Comparison of ENCODE assay signal across 1 cellular context in the genomic region with DNA sequence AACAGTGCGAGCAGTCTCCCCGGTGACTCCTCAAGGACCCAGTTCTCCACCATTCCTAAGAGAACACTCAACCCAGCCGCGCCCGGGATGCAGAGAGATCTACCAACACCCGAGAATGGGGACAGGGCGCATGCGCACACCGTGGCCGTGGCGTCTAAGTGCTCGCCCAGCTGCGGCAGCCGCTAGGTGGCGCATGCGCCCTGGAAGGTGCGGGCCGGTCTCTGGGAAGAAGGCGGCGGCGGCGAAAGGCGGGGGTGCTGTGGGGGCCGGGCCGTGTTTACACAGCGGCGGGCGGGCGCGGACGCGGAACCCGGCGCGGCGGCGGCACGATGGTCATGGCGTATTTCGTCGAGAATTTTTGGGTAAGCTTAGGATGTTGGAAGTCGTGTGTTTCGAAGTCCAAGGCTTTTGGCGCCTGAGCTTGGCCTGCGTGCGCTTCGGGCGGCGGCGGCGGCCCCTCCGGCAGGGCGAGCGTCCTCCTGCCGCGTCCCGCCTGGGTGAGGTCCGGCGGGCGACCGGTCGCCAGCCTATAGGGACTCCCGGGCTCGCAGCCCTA.
TF ChIP-seq lines count a peak whose summit lies in the region.

A gene with protein sequence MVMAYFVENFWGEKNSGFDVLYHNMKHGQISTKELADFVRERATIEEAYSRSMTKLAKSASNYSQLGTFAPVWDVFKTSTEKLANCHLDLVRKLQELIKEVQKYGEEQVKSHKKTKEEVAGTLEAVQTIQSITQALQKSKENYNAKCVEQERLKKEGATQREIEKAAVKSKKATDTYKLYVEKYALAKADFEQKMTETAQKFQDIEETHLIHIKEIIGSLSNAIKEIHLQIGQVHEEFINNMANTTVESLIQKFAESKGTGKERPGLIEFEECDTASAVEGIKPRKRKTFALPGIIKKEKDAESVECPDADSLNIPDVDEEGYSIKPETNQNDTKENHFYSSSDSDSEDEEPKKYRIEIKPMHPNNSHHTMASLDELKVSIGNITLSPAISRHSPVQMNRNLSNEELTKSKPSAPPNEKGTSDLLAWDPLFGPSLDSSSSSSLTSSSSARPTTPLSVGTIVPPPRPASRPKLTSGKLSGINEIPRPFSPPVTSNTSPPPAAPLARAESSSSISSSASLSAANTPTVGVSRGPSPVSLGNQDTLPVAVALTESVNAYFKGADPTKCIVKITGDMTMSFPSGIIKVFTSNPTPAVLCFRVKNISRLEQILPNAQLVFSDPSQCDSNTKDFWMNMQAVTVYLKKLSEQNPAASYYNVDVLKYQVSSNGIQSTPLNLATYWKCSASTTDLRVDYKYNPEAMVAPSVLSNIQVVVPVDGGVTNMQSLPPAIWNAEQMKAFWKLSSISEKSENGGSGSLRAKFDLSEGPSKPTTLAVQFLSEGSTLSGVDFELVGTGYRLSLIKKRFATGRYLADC (plus strand): TSS at position 274 of the 556 bp plus-strand sequence. CDS start 56 bp downstream, at position 330.

TF ChIP-seq in HepG2, 621 proteins besides CTCF, POLR2A, EP300 and RAD21 (continued from another document and continues in another):
- TF ChIP-seq GPBP1L1 (CRISPR knock-in tag; IDR thresholded peaks at IDR 0.05): no peak
- peak; percentile 68; the same call in 1 of the 2 replicates for TF ChIP-seq REPIN1 (CRISPR knock-in tag; IDR thresholded peaks at IDR 0.05; ENCODE audit: borderline replicate concordance, low read depth)
- no peak for TF ChIP-seq TCF7 (IDR thresholded peaks at IDR 0.05; ENCODE audit: low read depth)
- TF ChIP-seq MTA3 (CRISPR knock-in tag; IDR thresholded peaks at IDR 0.05): no peak
- TF ChIP-seq TOPORS (CRISPR knock-in tag; IDR thresholded peaks at IDR 0.05): no peak
- peak; percentile 48 for TF ChIP-seq ZFX (CRISPR knock-in tag; IDR thresholded peaks at IDR 0.05; ENCODE audit: low read depth)
- TF ChIP-seq ZNF724P (CRISPR knock-in tag; IDR thresholded peaks at IDR 0.05; ENCODE audit: borderline replicate concordance): peak; percentile 62; the same call in 1 of the 2 replicates
- no peak for TF ChIP-seq SRSF9 (IDR thresholded peaks at IDR 0.05; ENCODE audit: borderline replicate concordance, insufficient read depth, low read depth, low read length, poor library complexity, severe bottlenecking)
- TF ChIP-seq ZBTB39 (CRISPR knock-in tag; IDR thresholded peaks at IDR 0.05): 0 out of 2 replicates have a peak, but pooled peaks have one; percentile 88
- TF ChIP-seq, protein P1, sequence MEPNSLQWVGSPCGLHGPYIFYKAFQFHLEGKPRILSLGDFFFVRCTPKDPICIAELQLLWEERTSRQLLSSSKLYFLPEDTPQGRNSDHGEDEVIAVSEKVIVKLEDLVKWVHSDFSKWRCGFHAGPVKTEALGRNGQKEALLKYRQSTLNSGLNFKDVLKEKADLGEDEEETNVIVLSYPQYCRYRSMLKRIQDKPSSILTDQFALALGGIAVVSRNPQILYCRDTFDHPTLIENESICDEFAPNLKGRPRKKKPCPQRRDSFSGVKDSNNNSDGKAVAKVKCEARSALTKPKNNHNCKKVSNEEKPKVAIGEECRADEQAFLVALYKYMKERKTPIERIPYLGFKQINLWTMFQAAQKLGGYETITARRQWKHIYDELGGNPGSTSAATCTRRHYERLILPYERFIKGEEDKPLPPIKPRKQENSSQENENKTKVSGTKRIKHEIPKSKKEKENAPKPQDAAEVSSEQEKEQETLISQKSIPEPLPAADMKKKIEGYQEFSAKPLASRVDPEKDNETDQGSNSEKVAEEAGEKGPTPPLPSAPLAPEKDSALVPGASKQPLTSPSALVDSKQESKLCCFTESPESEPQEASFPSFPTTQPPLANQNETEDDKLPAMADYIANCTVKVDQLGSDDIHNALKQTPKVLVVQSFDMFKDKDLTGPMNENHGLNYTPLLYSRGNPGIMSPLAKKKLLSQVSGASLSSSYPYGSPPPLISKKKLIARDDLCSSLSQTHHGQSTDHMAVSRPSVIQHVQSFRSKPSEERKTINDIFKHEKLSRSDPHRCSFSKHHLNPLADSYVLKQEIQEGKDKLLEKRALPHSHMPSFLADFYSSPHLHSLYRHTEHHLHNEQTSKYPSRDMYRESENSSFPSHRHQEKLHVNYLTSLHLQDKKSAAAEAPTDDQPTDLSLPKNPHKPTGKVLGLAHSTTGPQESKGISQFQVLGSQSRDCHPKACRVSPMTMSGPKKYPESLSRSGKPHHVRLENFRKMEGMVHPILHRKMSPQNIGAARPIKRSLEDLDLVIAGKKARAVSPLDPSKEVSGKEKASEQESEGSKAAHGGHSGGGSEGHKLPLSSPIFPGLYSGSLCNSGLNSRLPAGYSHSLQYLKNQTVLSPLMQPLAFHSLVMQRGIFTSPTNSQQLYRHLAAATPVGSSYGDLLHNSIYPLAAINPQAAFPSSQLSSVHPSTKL (CRISPR knock-in tag; IDR thresholded peaks at IDR 0.05): peak; percentile 57; the same call in 1 of the 2 replicates
- no peak for TF ChIP-seq ZNF230 (CRISPR knock-in tag; IDR thresholded peaks at IDR 0.05)
- TF ChIP-seq MEIS2 (CRISPR knock-in tag; IDR thresholded peaks at IDR 0.05): no peak; the same call in 1 of the 2 replicates
- TF ChIP-seq YY1 (IDR thresholded peaks at IDR 0.05; ENCODE audit: insufficient read depth, insufficient replicate concordance, low read depth, low read length): peak; percentile 81
- TF ChIP-seq ZSCAN25 (CRISPR knock-in tag; IDR thresholded peaks at IDR 0.05): no peak; the same call in 1 of the 2 replicates
- no peak for TF ChIP-seq PAWR (CRISPR knock-in tag; IDR thresholded peaks at IDR 0.05; ENCODE audit: borderline replicate concordance)
- TF ChIP-seq ZNF780A (CRISPR knock-in tag; IDR thresholded peaks at IDR 0.05): peak; percentile 55; the same call in 1 of the 2 replicates
- peak; percentile 92 for TF ChIP-seq POLR2G (IDR thresholded peaks at IDR 0.05; ENCODE audit: low read depth, low read length)
- TF ChIP-seq ZNF143 (CRISPR knock-in tag; IDR thresholded peaks at IDR 0.05): no peak
- TF ChIP-seq, protein P2, sequence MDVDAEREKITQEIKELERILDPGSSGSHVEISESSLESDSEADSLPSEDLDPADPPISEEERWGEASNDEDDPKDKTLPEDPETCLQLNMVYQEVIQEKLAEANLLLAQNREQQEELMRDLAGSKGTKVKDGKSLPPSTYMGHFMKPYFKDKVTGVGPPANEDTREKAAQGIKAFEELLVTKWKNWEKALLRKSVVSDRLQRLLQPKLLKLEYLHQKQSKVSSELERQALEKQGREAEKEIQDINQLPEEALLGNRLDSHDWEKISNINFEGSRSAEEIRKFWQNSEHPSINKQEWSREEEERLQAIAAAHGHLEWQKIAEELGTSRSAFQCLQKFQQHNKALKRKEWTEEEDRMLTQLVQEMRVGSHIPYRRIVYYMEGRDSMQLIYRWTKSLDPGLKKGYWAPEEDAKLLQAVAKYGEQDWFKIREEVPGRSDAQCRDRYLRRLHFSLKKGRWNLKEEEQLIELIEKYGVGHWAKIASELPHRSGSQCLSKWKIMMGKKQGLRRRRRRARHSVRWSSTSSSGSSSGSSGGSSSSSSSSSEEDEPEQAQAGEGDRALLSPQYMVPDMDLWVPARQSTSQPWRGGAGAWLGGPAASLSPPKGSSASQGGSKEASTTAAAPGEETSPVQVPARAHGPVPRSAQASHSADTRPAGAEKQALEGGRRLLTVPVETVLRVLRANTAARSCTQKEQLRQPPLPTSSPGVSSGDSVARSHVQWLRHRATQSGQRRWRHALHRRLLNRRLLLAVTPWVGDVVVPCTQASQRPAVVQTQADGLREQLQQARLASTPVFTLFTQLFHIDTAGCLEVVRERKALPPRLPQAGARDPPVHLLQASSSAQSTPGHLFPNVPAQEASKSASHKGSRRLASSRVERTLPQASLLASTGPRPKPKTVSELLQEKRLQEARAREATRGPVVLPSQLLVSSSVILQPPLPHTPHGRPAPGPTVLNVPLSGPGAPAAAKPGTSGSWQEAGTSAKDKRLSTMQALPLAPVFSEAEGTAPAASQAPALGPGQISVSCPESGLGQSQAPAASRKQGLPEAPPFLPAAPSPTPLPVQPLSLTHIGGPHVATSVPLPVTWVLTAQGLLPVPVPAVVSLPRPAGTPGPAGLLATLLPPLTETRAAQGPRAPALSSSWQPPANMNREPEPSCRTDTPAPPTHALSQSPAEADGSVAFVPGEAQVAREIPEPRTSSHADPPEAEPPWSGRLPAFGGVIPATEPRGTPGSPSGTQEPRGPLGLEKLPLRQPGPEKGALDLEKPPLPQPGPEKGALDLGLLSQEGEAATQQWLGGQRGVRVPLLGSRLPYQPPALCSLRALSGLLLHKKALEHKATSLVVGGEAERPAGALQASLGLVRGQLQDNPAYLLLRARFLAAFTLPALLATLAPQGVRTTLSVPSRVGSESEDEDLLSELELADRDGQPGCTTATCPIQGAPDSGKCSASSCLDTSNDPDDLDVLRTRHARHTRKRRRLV (CRISPR knock-in tag; IDR thresholded peaks at IDR 0.05): no peak
- TF ChIP-seq STAT6 (CRISPR knock-in tag; IDR thresholded peaks at IDR 0.05; ENCODE audit: borderline replicate concordance): 0 out of 2 replicates have a peak, but pooled peaks have one; percentile 5
- TF ChIP-seq ZNF431 (CRISPR knock-in tag; IDR thresholded peaks at IDR 0.05; ENCODE audit: borderline replicate concordance, low read depth): peak; percentile 63; the same call in 1 of the 2 replicates
- no peak for TF ChIP-seq NR2F6 (IDR thresholded peaks at IDR 0.05)
- no peak for TF ChIP-seq NR2F6 (CRISPR knock-in tag; IDR thresholded peaks at IDR 0.05)
- TF ChIP-seq THAP7 (CRISPR knock-in tag; IDR thresholded peaks at IDR 0.05): peak; percentile 69; the same call in 1 of the 2 replicates
- no peak for TF ChIP-seq FOXP1 (IDR thresholded peaks at IDR 0.05)
- TF ChIP-seq FOXP1 (CRISPR knock-in tag; IDR thresholded peaks at IDR 0.05): 0 out of 2 replicates have a peak, but pooled peaks have one; percentile 38
- TF ChIP-seq, protein P3, sequence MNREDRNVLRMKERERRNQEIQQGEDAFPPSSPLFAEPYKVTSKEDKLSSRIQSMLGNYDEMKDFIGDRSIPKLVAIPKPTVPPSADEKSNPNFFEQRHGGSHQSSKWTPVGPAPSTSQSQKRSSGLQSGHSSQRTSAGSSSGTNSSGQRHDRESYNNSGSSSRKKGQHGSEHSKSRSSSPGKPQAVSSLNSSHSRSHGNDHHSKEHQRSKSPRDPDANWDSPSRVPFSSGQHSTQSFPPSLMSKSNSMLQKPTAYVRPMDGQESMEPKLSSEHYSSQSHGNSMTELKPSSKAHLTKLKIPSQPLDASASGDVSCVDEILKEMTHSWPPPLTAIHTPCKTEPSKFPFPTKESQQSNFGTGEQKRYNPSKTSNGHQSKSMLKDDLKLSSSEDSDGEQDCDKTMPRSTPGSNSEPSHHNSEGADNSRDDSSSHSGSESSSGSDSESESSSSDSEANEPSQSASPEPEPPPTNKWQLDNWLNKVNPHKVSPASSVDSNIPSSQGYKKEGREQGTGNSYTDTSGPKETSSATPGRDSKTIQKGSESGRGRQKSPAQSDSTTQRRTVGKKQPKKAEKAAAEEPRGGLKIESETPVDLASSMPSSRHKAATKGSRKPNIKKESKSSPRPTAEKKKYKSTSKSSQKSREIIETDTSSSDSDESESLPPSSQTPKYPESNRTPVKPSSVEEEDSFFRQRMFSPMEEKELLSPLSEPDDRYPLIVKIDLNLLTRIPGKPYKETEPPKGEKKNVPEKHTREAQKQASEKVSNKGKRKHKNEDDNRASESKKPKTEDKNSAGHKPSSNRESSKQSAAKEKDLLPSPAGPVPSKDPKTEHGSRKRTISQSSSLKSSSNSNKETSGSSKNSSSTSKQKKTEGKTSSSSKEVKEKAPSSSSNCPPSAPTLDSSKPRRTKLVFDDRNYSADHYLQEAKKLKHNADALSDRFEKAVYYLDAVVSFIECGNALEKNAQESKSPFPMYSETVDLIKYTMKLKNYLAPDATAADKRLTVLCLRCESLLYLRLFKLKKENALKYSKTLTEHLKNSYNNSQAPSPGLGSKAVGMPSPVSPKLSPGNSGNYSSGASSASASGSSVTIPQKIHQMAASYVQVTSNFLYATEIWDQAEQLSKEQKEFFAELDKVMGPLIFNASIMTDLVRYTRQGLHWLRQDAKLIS (CRISPR knock-in tag; IDR thresholded peaks at IDR 0.05): 0 out of 2 replicates have a peak, but pooled peaks have one; percentile 40
- TF ChIP-seq ZNF256 (CRISPR knock-in tag; conservative IDR thresholded peaks at IDR 0.05): peak; percentile 24; the same call in 1 of the 2 replicates
